In genomic region chr1:204362984-204363334, GRCh38 we compare ENCODE assay signal across 8 cellular contexts. TPM values are rescaled to one million over a fixed set of nuclear protein-coding genes. Genes with fewer than 3 reads are reported as not detected.
DNase-seq lines count a peak whose midpoint lies in the region; ATAC-seq, FAIRE-seq and TF ChIP-seq lines count a peak whose summit lies in the region.

No MANE protein-coding gene starts in this region.

- H3K4me1 Mint-ChIP-seq in activated naive CD4-positive, alpha-beta T cell treated with anti-CD3 and anti-CD28 coated beads for 36 hours (ENCODE audit: low read depth) = peaks cover 19% of the 10 kb centered on the region
- peaks cover 46% of the 10 kb centered on the region for H3K4me1 Mint-ChIP-seq in mesothelial cell of epicardium

- H3K27me3 ChIP-seq in breast epithelium = no peaks in the 10 kb centered on the region
- H3K27me3 ChIP-seq in upper lobe of right lung = no peaks in the 10 kb centered on the region

- H3K27ac ChIP-seq in breast epithelium (peak overlapping the region in 1 of 2 donors; percentile 63), upper lobe of right lung (no peak overlapping the region)

- no peak for FAIRE-seq in GM19239 (lab: Jason Lieb, UNC)

- H3K36me3 ChIP-seq in breast epithelium (no peaks in the 10 kb centered on the region), upper lobe of right lung (no peaks in the 10 kb centered on the region)

- no peak overlapping the region for H3K27ac Mint-ChIP-seq in activated naive CD4-positive, alpha-beta T cell treated with anti-CD3 and anti-CD28 coated beads for 36 hours
- peak overlapping the region; percentile 70 for H3K27ac Mint-ChIP-seq in mesothelial cell of epicardium

- H3K27me3 Mint-ChIP-seq in activated naive CD4-positive, alpha-beta T cell treated with anti-CD3 and anti-CD28 coated beads for 36 hours (ENCODE audit: low read depth) = peaks cover 5% of the 10 kb centered on the region
- H3K27me3 Mint-ChIP-seq in mesothelial cell of epicardium (ENCODE audit: low read depth) = peaks cover 6% of the 10 kb centered on the region

- TF ChIP-seq CTCF in breast epithelium (IDR thresholded peaks at IDR 0.05) = no peak
- no peak for TF ChIP-seq CTCF in mesothelial cell of epicardium (IDR thresholded peaks at IDR 0.05; ENCODE audit: unreplicated experiment)
- TF ChIP-seq CTCF in upper lobe of right lung (IDR thresholded peaks at IDR 0.05) = no peak

- TF ChIP-seq POLR2A in breast epithelium (IDR thresholded peaks at IDR 0.05) = no peak

- H3K4me3 ChIP-seq in breast epithelium (peak overlapping the region; percentile 42 to 61 (median 48)), upper lobe of right lung (peak overlapping the region; percentile 53)

- peak overlapping the region; percentile 38 for H3K4me3 Mint-ChIP-seq in activated naive CD4-positive, alpha-beta T cell treated with anti-CD3 and anti-CD28 coated beads for 36 hours
- H3K4me3 Mint-ChIP-seq in mesothelial cell of epicardium = peak overlapping the region; percentile 64

- no peaks in the 10 kb centered on the region for H3K9me3 Mint-ChIP-seq in activated naive CD4-positive, alpha-beta T cell treated with anti-CD3 and anti-CD28 coated beads for 36 hours
- no peaks in the 10 kb centered on the region for H3K9me3 Mint-ChIP-seq in mesothelial cell of epicardium

- CTCF ChIA-PET in activated naive CD4-positive, alpha-beta T cell treated with anti-CD3 and anti-CD28 coated beads for 36 hours (lab: Charles Lee) = interaction anchor here (0.7 to 6.3 kb wide), 40 partner anchors 9 to 234 kb away, joined by 3 to 88 read pairs (median 6); partner anchors contain the start of genes ETNK2, GOLT1A and REN

- no peak for DNase-seq in activated naive CD4-positive, alpha-beta T cell treated with anti-CD3 and anti-CD28 coated beads for 36 hours
- no peak for DNase-seq in activated naive CD4-positive, alpha-beta T cell treated with Interleukin-2 at 50 U/mL for 16 hours
- DNase-seq in breast epithelium (ENCODE audit: low spot score in 2 of 2) (no peak), mesothelial cell of epicardium (ENCODE audit: low spot score in 2 of 2, unreplicated experiment in 2 of 2) (no peak), upper lobe of right lung (no peak), GM19239 (ENCODE audit: insufficient read length, low spot score) (no peak), iPS-NIHi11 (ENCODE audit: low spot score) (no peak)

- no peaks in the 10 kb centered on the region for H3K9me3 ChIP-seq in breast epithelium
- H3K9me3 ChIP-seq in upper lobe of right lung = no peaks in the 10 kb centered on the region

- H3K36me3 Mint-ChIP-seq in activated naive CD4-positive, alpha-beta T cell treated with anti-CD3 and anti-CD28 coated beads for 36 hours (ENCODE audit: low read depth) = no peaks in the 10 kb centered on the region
- no peaks in the 10 kb centered on the region for H3K36me3 Mint-ChIP-seq in mesothelial cell of epicardium

- ATAC-seq in upper lobe of right lung (no peak), HG03095 (IDR thresholded peaks at IDR 0.05; ENCODE audit: unreplicated experiment) (no peak)

- H3K4me1 ChIP-seq in breast epithelium (peaks cover 0 to 6% of the 10 kb centered on the region in 2 donors), upper lobe of right lung (peaks cover 19% of the 10 kb centered on the region)

- intact Hi-C loops in activated naive CD4-positive, alpha-beta T cell treated with anti-CD3 and anti-CD28 coated beads for 36 hours (cut with micrococcal nuclease) = loop anchor here (1.0 to 2.0 kb wide), 8 partner anchors 39 to 502 kb away; partner anchors contain the start of gene SNRPE
- intact Hi-C loops in breast epithelium (cut with DNase I; ENCODE audit: low total_unique reads) (loop anchor here (10.0 kb wide), 2 partner anchors 198 to 498 kb away; partner anchors contain the start of genes REN and SNRPE), upper lobe of right lung (cut with DNase I) (loop anchor here (5.0 to 10.0 kb wide), 3 partner anchors 108 to 198 kb away; partner anchors contain the start of genes GOLT1A and REN)

RNA-seq across cellular contexts. Expression of gene PLEKHA6, which starts 3.2 kb away (rescaled TPM):
- under 1 TPM; 0.17 to 0.52 TPM for total RNA-seq in activated naive CD4-positive, alpha-beta T cell treated with anti-CD3 and anti-CD28 coated beads for 36 hours
- total RNA-seq in breast epithelium (10 to 100 TPM in 2 of 3 donors, 1 to 10 TPM in 1; 1.4 to 34.0 (median 17.7) TPM), mesothelial cell of epicardium (29.7 to 34.0 TPM (median 32.2 TPM) in 3 replicates), upper lobe of right lung (7.1 TPM)

RNA-seq across cellular contexts. Expression of gene PPP1R15B, which starts 48.7 kb away (rescaled TPM):
- total RNA-seq in activated naive CD4-positive, alpha-beta T cell treated with anti-CD3 and anti-CD28 coated beads for 36 hours = 10 to 100 TPM; 63.7 to 65.6 TPM
- 10 to 100 TPM; 47.5 to 91.6 (median 53.3) TPM for total RNA-seq in breast epithelium
- total RNA-seq in mesothelial cell of epicardium = 56.2 to 57.5 TPM (median 57.5 TPM) in 3 replicates
- total RNA-seq in upper lobe of right lung = 47.7 TPM
